Comparison of ENCODE assay signal across 24 cellular contexts in the genomic region with DNA sequence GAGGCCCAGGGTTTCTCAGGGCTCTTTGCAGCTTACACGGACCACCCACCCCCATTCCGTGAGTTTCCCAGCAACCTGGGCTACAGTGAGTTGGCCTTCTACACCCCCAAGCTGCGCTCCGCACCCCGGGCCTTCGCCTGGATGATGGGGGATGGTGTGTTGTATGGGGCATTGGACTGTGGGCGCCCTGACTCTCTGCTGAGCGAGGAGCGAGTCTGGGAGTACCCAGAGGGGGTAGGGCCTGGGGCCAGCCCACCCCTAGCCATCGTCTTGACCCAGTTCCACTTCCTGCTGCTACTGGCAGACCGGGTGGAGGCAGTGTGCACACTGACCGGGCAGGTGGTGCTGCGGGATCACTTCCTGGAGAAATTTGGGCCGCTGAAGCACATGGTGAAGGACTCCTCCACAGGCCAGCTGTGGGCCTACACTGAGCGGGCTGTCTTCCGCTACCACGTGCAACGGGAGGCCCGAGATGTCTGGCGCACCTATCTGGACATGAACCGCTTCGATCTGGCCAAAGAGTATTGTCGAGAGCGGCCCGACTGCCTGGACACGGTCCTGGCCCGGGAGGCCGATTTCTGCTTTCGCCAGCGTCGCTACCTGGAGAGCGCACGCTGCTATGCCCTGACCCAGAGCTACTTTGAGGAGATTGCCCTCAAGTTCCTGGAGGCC. TPM values are rescaled to one million over a fixed set of nuclear protein-coding genes. Genes with fewer than 3 reads are reported as not detected.
"Had no signal": no experiment of that assay in that cellular context is flagged by ENCODE, and none has a peak within 500 bp of the region (broad histone marks: within the 10 kb centered on the region; RNA-seq: fewer than 3 reads in every experiment).

No MANE protein-coding gene starts in this region.

- DNase-seq: activated CD4-positive, alpha-beta T cell treated with anti-CD3 and anti-CD28 coated beads for 36 hours; activated CD4-positive, CD25-positive, alpha-beta regulatory T cell; activated CD8-positive, alpha-beta memory T cell treated with anti-CD3 and anti-CD28 coated beads, Interleukin-2, amount 10 ng/mL, durations not matched to agents 7 days and 5 days; activated CD8-positive, alpha-beta T cell treated with anti-CD3 and anti-CD28 coated beads, Interleukin-2, amount 10 ng/mL, durations not matched to agents 7 days and 5 days; activated naive CD4-positive, alpha-beta T cell; activated T-cell treated with anti-CD3 and anti-CD28 coated beads, Interleukin-2, amount 50 U/mL, for 48 hours; central memory CD4-positive, alpha-beta T cell; effector CD4-positive, alpha-beta T cell; esophagus squamous epithelium; foreskin melanocyte; heart right ventricle; naive B cell; posterior cingulate gyrus; stimulated activated CD4-positive, alpha-beta T cell treated with anti-CD3 and anti-CD28 coated beads, Interleukin-2, amount 100 ng/mL, for 48 hours; stimulated activated naive CD4-positive, alpha-beta T cell treated with Interleukin-2 at 50 U/mL for 16 hours had no signal

- H3K27ac Mint-ChIP-seq: activated CD4-positive, alpha-beta T cell treated with anti-CD3 and anti-CD28 coated beads for 36 hours; activated CD8-positive, alpha-beta memory T cell treated with anti-CD3 and anti-CD28 coated beads, Interleukin-2, amount 10 ng/mL, durations not matched to agents 7 days and 5 days; activated CD8-positive, alpha-beta T cell treated with anti-CD3 and anti-CD28 coated beads, Interleukin-2, amount 10 ng/mL, durations not matched to agents 7 days and 5 days; activated naive CD4-positive, alpha-beta T cell treated with anti-CD3 and anti-CD28 coated beads, Interleukin-2, amount 50 U/mL, for 72 hours; dendritic cell treated with granulocyte-macrophage colony-stimulating factor and Interleukin-4, amounts not matched to agents 40 ng/mL and 50 ng/mL, for 4 days; mesothelial cell of epicardium had no signal

- ATAC-seq: activated CD4-positive, alpha-beta T cell treated with anti-CD3 and anti-CD28 coated beads for 36 hours; activated CD8-positive, alpha-beta memory T cell treated with anti-CD3 and anti-CD28 coated beads, Interleukin-2, amount 10 ng/mL, durations not matched to agents 7 days and 5 days; activated CD8-positive, alpha-beta T cell treated with anti-CD3 and anti-CD28 coated beads, Interleukin-2, amount 10 ng/mL, durations not matched to agents 7 days and 5 days; activated naive CD4-positive, alpha-beta T cell treated with anti-CD3 and anti-CD28 coated beads, Interleukin-2, amount 50 U/mL, for 72 hours; heart right ventricle; right cardiac atrium had no signal

- H3K27ac ChIP-seq: breast epithelium, epithelial cell of prostate, esophagus squamous epithelium, heart right ventricle, tibial nerve had no signal

- H3K27me3 ChIP-seq: breast epithelium, esophagus squamous epithelium, heart right ventricle, tibial nerve had no signal

- H3K27me3 Mint-ChIP-seq: activated CD4-positive, alpha-beta T cell treated with anti-CD3 and anti-CD28 coated beads for 36 hours; activated CD8-positive, alpha-beta memory T cell treated with anti-CD3 and anti-CD28 coated beads, Interleukin-2, amount 10 ng/mL, durations not matched to agents 7 days and 5 days; dendritic cell treated with granulocyte-macrophage colony-stimulating factor and Interleukin-4, amounts not matched to agents 40 ng/mL and 50 ng/mL, for 4 days; naive B cell had no signal

- H3K9me3 Mint-ChIP-seq: activated naive CD4-positive, alpha-beta T cell treated with anti-CD3 and anti-CD28 coated beads, Interleukin-2, amount 50 U/mL, for 72 hours; dendritic cell treated with granulocyte-macrophage colony-stimulating factor and Interleukin-4, amounts not matched to agents 40 ng/mL and 50 ng/mL, for 4 days; mesothelial cell of epicardium; naive B cell; neural crest cell had no signal

- H3K4me3 Mint-ChIP-seq: activated CD4-positive, alpha-beta T cell treated with anti-CD3 and anti-CD28 coated beads for 36 hours; activated CD8-positive, alpha-beta memory T cell treated with anti-CD3 and anti-CD28 coated beads, Interleukin-2, amount 10 ng/mL, durations not matched to agents 7 days and 5 days; activated CD8-positive, alpha-beta T cell treated with anti-CD3 and anti-CD28 coated beads, Interleukin-2, amount 10 ng/mL, durations not matched to agents 7 days and 5 days; dendritic cell treated with granulocyte-macrophage colony-stimulating factor and Interleukin-4, amounts not matched to agents 40 ng/mL and 50 ng/mL, for 4 days; mesothelial cell of epicardium had no signal

- H3K9me3 ChIP-seq: breast epithelium, esophagus squamous epithelium, heart right ventricle, tibial nerve had no signal

- H3K4me3 ChIP-seq: breast epithelium, esophagus squamous epithelium, heart right ventricle, tibial nerve had no signal

RNA-seq across cellular contexts. Expression of a gene that starts 25.6 kb away (rescaled TPM):
- total RNA-seq: activated CD8-positive, alpha-beta memory T cell treated with anti-CD3 and anti-CD28 coated beads, Interleukin-2, amount 10 ng/mL, durations not matched to agents 7 days and 5 days; activated CD8-positive, alpha-beta T cell treated with anti-CD3 and anti-CD28 coated beads, Interleukin-2, amount 10 ng/mL, durations not matched to agents 7 days and 5 days; heart right ventricle; omental fat pad; right cardiac atrium had no signal
- polyA plus RNA-seq: right cardiac atrium had no signal

RNA-seq across cellular contexts. Expression of a gene that starts 29.5 kb away (rescaled TPM):
- total RNA-seq: activated CD8-positive, alpha-beta T cell treated with anti-CD3 and anti-CD28 coated beads, Interleukin-2, amount 10 ng/mL, durations not matched to agents 7 days and 5 days had no signal
